ENCODE assay signal across 28 cellular contexts in genomic region chr6:106767271-106767670, GRCh38.
"Had no signal": no experiment of that assay in that cellular context is flagged by ENCODE, and none has a peak within 500 bp of the region (broad histone marks: within the 10 kb centered on the region; RNA-seq: fewer than 3 reads in every experiment).

No MANE protein-coding gene starts in this region.

- H3K9me3 ChIP-seq: upper lobe of right lung, uterus had no signal

- H3K36me3 Mint-ChIP-seq: immature natural killer cell had no signal

- H3K27ac Mint-ChIP-seq: immature natural killer cell; naive thymus-derived CD8-positive, alpha-beta T cell; nephron progenitor cell; stimulated activated naive B cell treated with anti-CD40 and anti-IgM and Interleukin-4, amounts not matched to agents 10 μg/mL and 1 μg/mL and 100 μg/mL, for 72 hours; stimulated activated naive CD8-positive, alpha-beta T cell treated with anti-CD3 and anti-CD28 coated beads, Interleukin-15, Interleukin-2, amounts not matched to agents 100 ng/mL and 50 ng/mL, for 24 hours had no signal

- H3K36me3 ChIP-seq: esophagus squamous epithelium, heart right ventricle, left ventricle myocardium inferior, lower lobe of right lung, spleen, suprapubic skin, transverse colon, upper lobe of right lung, uterus had no signal

- H3K4me3 Mint-ChIP-seq: immature natural killer cell; naive thymus-derived CD8-positive, alpha-beta T cell; nephron progenitor cell; stimulated activated naive B cell treated with anti-CD40 and anti-IgM and Interleukin-4, amounts not matched to agents 10 μg/mL and 1 μg/mL and 100 μg/mL, for 72 hours; stimulated activated naive CD8-positive, alpha-beta T cell treated with anti-CD3 and anti-CD28 coated beads, Interleukin-15, Interleukin-2, amounts not matched to agents 100 ng/mL and 50 ng/mL, for 24 hours had no signal

- H3K27ac ChIP-seq: dorsolateral prefrontal cortex, esophagus squamous epithelium, heart right ventricle, left ventricle myocardium inferior, lower lobe of right lung, psoas muscle, skin epidermis, spleen, suprapubic skin, transverse colon, upper lobe of right lung, uterus had no signal

- DNase-seq: dorsolateral prefrontal cortex; effector CD4-positive, alpha-beta T cell; esophagus squamous epithelium; foreskin melanocyte; glutamatergic neuron; heart right ventricle; hippocampal formation; immature natural killer cell; islet precursor cell; kidney glomerular epithelial cell; left colon; left ventricle myocardium inferior; lower lobe of right lung; naive thymus-derived CD8-positive, alpha-beta T cell; nephron progenitor cell; nucleus accumbens; posterior cingulate gyrus; psoas muscle; right cardiac atrium; spleen; stimulated activated CD4-positive, alpha-beta T cell treated with anti-CD3 and anti-CD28 coated beads, Interleukin-4, amount 100 ng/mL, for 4 hours; stimulated activated naive B cell treated with anti-CD40 and anti-IgM and Interleukin-4, amounts not matched to agents 10 μg/mL and 1 μg/mL and 100 μg/mL, for 72 hours; transverse colon; upper lobe of right lung; uterus had no signal

- H3K4me1 ChIP-seq: heart right ventricle, left ventricle myocardium inferior, lower lobe of right lung, psoas muscle, spleen, suprapubic skin, transverse colon, upper lobe of right lung, uterus had no signal

- H3K4me3 ChIP-seq: dorsolateral prefrontal cortex, esophagus squamous epithelium, heart right ventricle, left ventricle myocardium inferior, lower lobe of right lung, psoas muscle, skin epidermis, spleen, suprapubic skin, transverse colon, upper lobe of right lung, uterus had no signal

- H3K27me3 ChIP-seq: esophagus squamous epithelium, heart right ventricle, spleen, suprapubic skin, transverse colon, upper lobe of right lung, uterus had no signal

- ATAC-seq: heart right ventricle; left colon; lower lobe of right lung; naive thymus-derived CD8-positive, alpha-beta T cell; psoas muscle; right cardiac atrium; stimulated activated naive B cell treated with anti-CD40 and anti-IgM and Interleukin-4, amounts not matched to agents 10 μg/mL and 1 μg/mL and 100 μg/mL, for 72 hours; upper lobe of right lung had no signal

- H3K4me1 Mint-ChIP-seq: immature natural killer cell; naive thymus-derived CD8-positive, alpha-beta T cell; stimulated activated naive B cell treated with anti-CD40 and anti-IgM and Interleukin-4, amounts not matched to agents 10 μg/mL and 1 μg/mL and 100 μg/mL, for 72 hours had no signal

- H3K27me3 Mint-ChIP-seq: stimulated activated naive B cell treated with anti-CD40 and anti-IgM and Interleukin-4, amounts not matched to agents 10 μg/mL and 1 μg/mL and 100 μg/mL, for 72 hours had no signal
